9 cellular contexts compared by ENCODE assay signal in the genomic region with DNA sequence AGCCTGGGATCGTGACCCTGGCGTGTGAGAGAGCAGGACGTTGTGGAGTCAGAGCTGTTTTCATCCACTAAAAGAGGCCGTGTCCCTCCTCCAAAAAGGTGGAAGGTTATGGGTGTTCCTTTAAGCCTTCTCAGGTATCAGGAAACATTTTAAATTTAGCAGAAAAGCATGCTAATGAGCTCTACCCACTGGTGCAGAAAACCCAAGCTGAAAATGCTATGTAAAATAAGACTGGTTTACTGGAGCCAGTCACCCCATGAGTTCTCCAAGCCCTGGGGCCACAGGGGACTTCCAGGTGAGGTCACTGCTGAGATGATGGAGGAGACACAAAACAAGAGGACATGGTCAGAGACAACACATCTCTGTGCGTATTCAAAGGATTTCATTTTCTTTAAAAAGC. TPM values are rescaled to one million over a fixed set of nuclear protein-coding genes. Genes with fewer than 3 reads are reported as not detected.
DNase-seq lines count a peak whose midpoint lies in the region; ATAC-seq and TF ChIP-seq lines count a peak whose summit lies in the region.
"Had no signal": no experiment of that assay in that cellular context is flagged by ENCODE, and none has a peak within 500 bp of the region (broad histone marks: within the 10 kb centered on the region; RNA-seq: fewer than 3 reads in every experiment).

No MANE protein-coding gene starts in this region.

- no peak overlapping the region for H3K4me3 Mint-ChIP-seq in activated CD4-positive, alpha-beta T cell treated with anti-CD3 and anti-CD28 coated beads for 36 hours
- H3K4me3 Mint-ChIP-seq in activated naive CD8-positive, alpha-beta T cell treated with anti-CD3 and anti-CD28 coated beads, Interleukin-2, amount 50 U/mL, for 24 hours: no peak overlapping the region
- peak overlapping the region; percentile 72 to 76 for H3K4me3 Mint-ChIP-seq in stimulated activated naive B cell treated with anti-CD40 and anti-IgM and Interleukin-4, amounts not matched to agents 10 μg/mL and 1 μg/mL and 100 μg/mL, for 72 hours
- H3K4me3 Mint-ChIP-seq in endothelial cell (ENCODE audit: unreplicated experiment): no peak overlapping the region

- peak; percentile 40 for DNase-seq in activated CD4-positive, alpha-beta T cell treated with anti-CD3 and anti-CD28 coated beads for 36 hours
- DNase-seq in activated CD4-positive, alpha-beta T cell treated with anti-CD3 and anti-CD28 coated beads, Interleukin-2, amount 50 U/mL, for 1 hour: no peak
- DNase-seq in activated naive CD8-positive, alpha-beta T cell treated with anti-CD3 and anti-CD28 coated beads, Interleukin-2, amount 50 U/mL, for 24 hours: no peak
- DNase-seq in stimulated activated naive B cell treated with anti-CD40 and anti-IgM and Interleukin-4, amounts not matched to agents 10 μg/mL and 1 μg/mL and 100 μg/mL, for 72 hours: peak; percentile 63
- DNase-seq in 8988T (no peak), endothelial cell (ENCODE audit: low spot score) (no peak)
- DNase-seq: NCI-H1417 treated with DMSO at 0.1 percent for 48 hours had no signal

- no peaks in the 10 kb centered on the region for H3K27me3 Mint-ChIP-seq in activated CD4-positive, alpha-beta T cell treated with anti-CD3 and anti-CD28 coated beads for 36 hours
- no peaks in the 10 kb centered on the region for H3K27me3 Mint-ChIP-seq in activated naive CD8-positive, alpha-beta T cell treated with anti-CD3 and anti-CD28 coated beads, Interleukin-2, amount 50 U/mL, for 24 hours
- H3K27me3 Mint-ChIP-seq in stimulated activated naive B cell treated with anti-CD40 and anti-IgM and Interleukin-4, amounts not matched to agents 10 μg/mL and 1 μg/mL and 100 μg/mL, for 72 hours: no peaks in the 10 kb centered on the region
- H3K27me3 Mint-ChIP-seq in endothelial cell (ENCODE audit: unreplicated experiment): peaks cover 4% of the 10 kb centered on the region

- no peaks in the 10 kb centered on the region for H3K9me3 Mint-ChIP-seq in activated CD4-positive, alpha-beta T cell treated with anti-CD3 and anti-CD28 coated beads for 36 hours (ENCODE audit: low read depth)
- no peaks in the 10 kb centered on the region for H3K9me3 Mint-ChIP-seq in activated naive CD8-positive, alpha-beta T cell treated with anti-CD3 and anti-CD28 coated beads, Interleukin-2, amount 50 U/mL, for 24 hours
- H3K9me3 Mint-ChIP-seq in stimulated activated naive B cell treated with anti-CD40 and anti-IgM and Interleukin-4, amounts not matched to agents 10 μg/mL and 1 μg/mL and 100 μg/mL, for 72 hours: no peaks in the 10 kb centered on the region
- H3K9me3 Mint-ChIP-seq in endothelial cell (ENCODE audit: unreplicated experiment): no peaks in the 10 kb centered on the region

- ATAC-seq in activated CD4-positive, alpha-beta T cell treated with anti-CD3 and anti-CD28 coated beads for 36 hours: peak; percentile 76
- ATAC-seq in HG02870 (IDR thresholded peaks at IDR 0.05; ENCODE audit: unreplicated experiment) (peak; percentile 72), HG03196 (IDR thresholded peaks at IDR 0.05; ENCODE audit: unreplicated experiment) (no peak)
- peak; percentile 48 for ATAC-seq in activated naive CD8-positive, alpha-beta T cell treated with anti-CD3 and anti-CD28 coated beads, Interleukin-2, amount 50 U/mL, for 24 hours
- peak; percentile 92 to 93 for ATAC-seq in stimulated activated naive B cell treated with anti-CD40 and anti-IgM and Interleukin-4, amounts not matched to agents 10 μg/mL and 1 μg/mL and 100 μg/mL, for 72 hours (replicated peaks)

- peaks cover 12% of the 10 kb centered on the region for H3K4me1 Mint-ChIP-seq in activated CD4-positive, alpha-beta T cell treated with anti-CD3 and anti-CD28 coated beads for 36 hours
- peaks cover 18% of the 10 kb centered on the region for H3K4me1 Mint-ChIP-seq in activated naive CD8-positive, alpha-beta T cell treated with anti-CD3 and anti-CD28 coated beads, Interleukin-2, amount 50 U/mL, for 24 hours
- peaks cover 25 to 50% of the 10 kb centered on the region in 2 donors for H3K4me1 Mint-ChIP-seq in stimulated activated naive B cell treated with anti-CD40 and anti-IgM and Interleukin-4, amounts not matched to agents 10 μg/mL and 1 μg/mL and 100 μg/mL, for 72 hours
- peaks cover 2% of the 10 kb centered on the region for H3K4me1 Mint-ChIP-seq in endothelial cell (ENCODE audit: unreplicated experiment)

- H3K36me3 Mint-ChIP-seq in activated CD4-positive, alpha-beta T cell treated with anti-CD3 and anti-CD28 coated beads for 36 hours (ENCODE audit: low read depth): peaks cover 30% of the 10 kb centered on the region
- peaks cover 30% of the 10 kb centered on the region for H3K36me3 Mint-ChIP-seq in activated naive CD8-positive, alpha-beta T cell treated with anti-CD3 and anti-CD28 coated beads, Interleukin-2, amount 50 U/mL, for 24 hours (ENCODE audit: low read depth)
- H3K36me3 Mint-ChIP-seq in stimulated activated naive B cell treated with anti-CD40 and anti-IgM and Interleukin-4, amounts not matched to agents 10 μg/mL and 1 μg/mL and 100 μg/mL, for 72 hours: peaks cover 49 to 61% of the 10 kb centered on the region in 2 donors
- H3K36me3 Mint-ChIP-seq in endothelial cell (ENCODE audit: low read depth, unreplicated experiment): peaks cover 33% of the 10 kb centered on the region

- CTCF ChIA-PET in activated CD4-positive, alpha-beta T cell treated with anti-CD3 and anti-CD28 coated beads for 36 hours (lab: Charles Lee): interaction anchor here (0.6 to 1.5 kb wide), 4 partner anchors 10 to 214 kb away, joined by 3 to 6 read pairs (median 3); no protein-coding TSS in a partner anchor

- intact Hi-C loops in activated CD4-positive, alpha-beta T cell treated with anti-CD3 and anti-CD28 coated beads for 36 hours (cut with DNase I, micrococcal nuclease): no loop called here

- TF ChIP-seq CTCF in endothelial cell (IDR thresholded peaks at IDR 0.05; ENCODE audit: unreplicated experiment): no peak

- POLR2A ChIA-PET in activated CD4-positive, alpha-beta T cell treated with anti-CD3 and anti-CD28 coated beads for 36 hours (lab: Charles Lee): no interaction called here

- H3K27ac Mint-ChIP-seq in activated CD4-positive, alpha-beta T cell treated with anti-CD3 and anti-CD28 coated beads for 36 hours: peak overlapping the region; percentile 64
- H3K27ac Mint-ChIP-seq in activated naive CD8-positive, alpha-beta T cell treated with anti-CD3 and anti-CD28 coated beads, Interleukin-2, amount 50 U/mL, for 24 hours: peak overlapping the region; percentile 75
- peak overlapping the region; percentile 96 for H3K27ac Mint-ChIP-seq in stimulated activated naive B cell treated with anti-CD40 and anti-IgM and Interleukin-4, amounts not matched to agents 10 μg/mL and 1 μg/mL and 100 μg/mL, for 72 hours
- H3K27ac Mint-ChIP-seq in endothelial cell (ENCODE audit: unreplicated experiment): no peak overlapping the region

RNA-seq across cellular contexts. Expression of a gene that starts 14.0 kb away (rescaled TPM):
- total RNA-seq in activated CD4-positive, alpha-beta T cell treated with anti-CD3 and anti-CD28 coated beads for 36 hours: 10 to 100 TPM; 18.0 to 21.7 TPM
- 28.5 TPM for total RNA-seq in endothelial cell (ENCODE audit: unreplicated experiment)

Comparison
In these comparisons a context has a peak if more than half of its experiments do, and no peak if none do; other contexts are left out.
1. DNase-seq: peak in activated CD4-positive, alpha-beta T cell treated with anti-CD3 and anti-CD28 coated beads for 36 hours (single experiment) and stimulated activated naive B cell treated with anti-CD40 and anti-IgM and Interleukin-4, amounts not matched to agents 10 μg/mL and 1 μg/mL and 100 μg/mL, for 72 hours (single experiment); none in activated CD4-positive, alpha-beta T cell treated with anti-CD3 and anti-CD28 coated beads, Interleukin-2, amount 50 U/mL, for 1 hour (single experiment), activated naive CD8-positive, alpha-beta T cell treated with anti-CD3 and anti-CD28 coated beads, Interleukin-2, amount 50 U/mL, for 24 hours (single experiment), 8988T (single experiment) and endothelial cell (single experiment).
2. H3K4me3 Mint-ChIP-seq: peak in stimulated activated naive B cell treated with anti-CD40 and anti-IgM and Interleukin-4, amounts not matched to agents 10 μg/mL and 1 μg/mL and 100 μg/mL, for 72 hours (2 of 2); none in activated CD4-positive, alpha-beta T cell treated with anti-CD3 and anti-CD28 coated beads for 36 hours (single experiment), activated naive CD8-positive, alpha-beta T cell treated with anti-CD3 and anti-CD28 coated beads, Interleukin-2, amount 50 U/mL, for 24 hours (single experiment) and endothelial cell (single experiment).